ENCODE assay signal across 8 cellular contexts in the genomic region with DNA sequence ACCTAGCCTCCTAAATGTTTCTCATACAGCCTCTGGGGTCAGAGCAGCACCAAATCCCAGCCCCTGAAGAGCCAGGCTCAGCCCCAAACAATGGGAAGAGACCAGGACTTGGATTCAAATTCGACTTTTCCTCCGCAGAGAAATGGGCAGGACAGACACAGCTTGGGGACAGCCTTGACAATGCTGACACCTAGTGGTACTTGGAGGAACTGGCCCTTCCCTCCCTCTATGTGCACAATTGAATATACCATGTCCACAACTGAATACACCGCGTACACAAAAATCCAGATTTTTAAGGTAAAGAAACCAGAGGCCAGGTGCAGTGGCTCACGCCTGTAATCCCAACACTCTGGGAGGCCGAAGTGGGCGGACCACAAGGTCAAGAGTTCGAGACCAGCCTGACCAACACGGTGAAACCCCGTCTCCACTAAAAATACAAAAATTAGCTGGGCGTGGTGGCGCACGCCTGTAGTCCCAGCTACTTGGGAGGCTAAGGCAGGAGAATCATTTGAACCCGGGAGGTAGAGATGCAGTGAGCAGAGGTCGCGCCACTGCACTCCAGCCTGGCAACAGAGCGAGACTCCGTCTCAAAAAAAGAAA. TPM values are rescaled to one million over a fixed set of nuclear protein-coding genes. Genes with fewer than 3 reads are reported as not detected.
DNase-seq lines count a peak whose midpoint lies in the region; ATAC-seq, FAIRE-seq and TF ChIP-seq lines count a peak whose summit lies in the region.
"Not testable (repeated sequence)": the region's sequence is repeated elsewhere in the genome, so short reads cannot be mapped to it uniquely, and the experiment has no call there.

No MANE protein-coding gene starts in this region.

- TF ChIP-seq CTCF in GM12874 (IDR thresholded peaks at IDR 0.05; ENCODE audit: insufficient read depth, low read depth, low read length): peak; percentile 96

- peak; percentile 53 for DNase-seq in NCI-H1105 treated with DMSO at 0.1 percent for 48 hours (lab: John Stamatoyannopoulos, UW)
- peak; percentile 38 to 56 for DNase-seq in SHP77 (lab: John Stamatoyannopoulos, UW)
- DNase-seq in activated T-cell treated with anti-CD3 and anti-CD28 coated beads for 48 hours (ENCODE audit: low read depth): peak; percentile 48
- DNase-seq in effector CD8-positive, alpha-beta T cell (lab: John Stamatoyannopoulos, UW): peak; percentile 53
- not testable (repeated sequence) for DNase-seq in left lobe of liver (ENCODE audit: low spot score)
- DNase-seq in stimulated activated CD4-positive, alpha-beta T cell treated with anti-CD3 and anti-CD28 coated beads, Interleukin-15, amount 100 ng/mL, for 24 hours: peak; percentile 76

- peak; percentile 86 for ATAC-seq in left lobe of liver

- FAIRE-seq in A204.1 (lab: Jason Lieb, UNC): peak; percentile 60

RNA-seq across cellular contexts. Expression of gene FBXO2, which starts 11.7 kb away (rescaled TPM):
- total RNA-seq in left lobe of liver: 15.0 TPM

RNA-seq across cellular contexts. Expression of gene FBXO44, which starts 12.2 kb away (rescaled TPM):
- total RNA-seq in left lobe of liver: 11.6 TPM

RNA-seq across cellular contexts. Expression of gene FBXO6, which starts 21.5 kb away (rescaled TPM):
- 12.0 TPM for total RNA-seq in left lobe of liver

RNA-seq across cellular contexts. Expression of gene MAD2L2, which starts 38.4 kb away (rescaled TPM):
- 28.3 TPM for total RNA-seq in left lobe of liver

RNA-seq across cellular contexts. Expression of gene DRAXIN, which starts 49.0 kb away (rescaled TPM):
- not detected for total RNA-seq in left lobe of liver
